In the genomic region with DNA sequence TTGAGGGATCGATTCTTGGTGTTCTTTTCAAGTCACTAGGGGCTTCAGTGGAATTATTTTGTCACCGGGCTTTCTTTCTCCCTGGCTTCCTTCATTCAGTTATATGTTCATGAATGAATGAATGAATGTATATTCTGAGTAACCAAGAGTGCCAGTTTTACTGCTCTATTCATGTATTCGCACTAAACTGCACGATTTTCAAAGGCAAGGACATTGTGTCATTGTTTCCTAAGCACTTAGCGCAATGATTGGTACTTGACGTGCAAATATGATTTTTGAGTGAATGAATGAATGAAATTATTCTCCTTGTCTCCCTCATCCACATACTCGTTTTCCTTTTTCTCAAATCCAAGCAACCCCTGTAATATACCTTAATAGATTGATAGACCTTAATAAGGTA, we compare ENCODE assay signal across 8 cellular contexts. TPM values are rescaled to one million over a fixed set of nuclear protein-coding genes. Genes with fewer than 3 reads are reported as not detected.
DNase-seq lines count a peak whose midpoint lies in the region; ATAC-seq and TF ChIP-seq lines count a peak whose summit lies in the region.

No MANE protein-coding gene starts in this region.

- H3K27me3 ChIP-seq in HUES6 (ENCODE audit: control insufficient read depth, insufficient read depth, low read length): no peaks in the 10 kb centered on the region
- no peaks in the 10 kb centered on the region for H3K27me3 ChIP-seq in mammary epithelial cell (ENCODE audit: insufficient read depth, low read length)
- H3K27me3 ChIP-seq in muscle layer of duodenum (ENCODE audit: low read depth, low read length): no peaks in the 10 kb centered on the region

- CTCF ChIA-PET in mammary epithelial cell (lab: Charles Lee; ENCODE audit: low non-redundant PET): no interaction called here

- H3K9ac ChIP-seq in HUES6 (ENCODE audit: low read length): peak overlapping the region; percentile 89
- H3K9ac ChIP-seq in mammary epithelial cell (ENCODE audit: insufficient read depth, low read length): peak overlapping the region; percentile 93

- no peaks in the 10 kb centered on the region; the same call in 1 of the 2 replicates for H3K4me1 ChIP-seq in HUES6 (ENCODE audit: control insufficient read depth, insufficient read depth, low read length)
- H3K4me1 ChIP-seq in mammary epithelial cell (ENCODE audit: insufficient read depth, low read length): peaks cover 5% of the 10 kb centered on the region
- H3K4me1 ChIP-seq in muscle layer of duodenum (ENCODE audit: control insufficient read depth in 1 of 2, insufficient read depth in 2 of 2, low read length in 2 of 2): peaks cover 0 to 7% of the 10 kb centered on the region in 2 donors

- H4K20me1 ChIP-seq in mammary epithelial cell (ENCODE audit: insufficient read depth, low read length): no peaks in the 10 kb centered on the region

- dilution Hi-C loops in mammary epithelial cell (cut with HindIII; ENCODE audit: low sequenced_read_pairs): no loop called here

- no peak for DNase-seq in AG09309 (ENCODE audit: low read depth)
- DNase-seq in mammary epithelial cell: no peak
- no peak for DNase-seq in cerebellum (ENCODE audit: low spot score)

- peak overlapping the region; percentile 97 for H3K4me2 ChIP-seq in mammary epithelial cell (ENCODE audit: insufficient read depth, low read depth, low read length)

- in situ Hi-C loops in mammary epithelial cell (cut with MboI; ENCODE audit: low sequenced_read_pairs in 2 of 2): no loop called here

- peak overlapping the region; percentile 79 for H3K4me3 ChIP-seq in AG09309 (ENCODE audit: control insufficient read depth, low read depth, low read length)
- H3K4me3 ChIP-seq in HUES6 (ENCODE audit: low read depth, low read length): peak overlapping the region; percentile 89
- H3K4me3 ChIP-seq in mammary epithelial cell (replicated peaks in 1 of 3; ENCODE audit: insufficient read depth in 1 of 3, low read depth in 2 of 3, low read length in 3 of 3): peak overlapping the region; percentile 62 to 97 (median 92)
- peak overlapping the region; percentile 97 to 99 for H3K4me3 ChIP-seq in muscle layer of duodenum (ENCODE audit: low read depth in 1 of 2, low read length in 2 of 2)

- no peak for TF ChIP-seq CTCF in AG09309 (IDR thresholded peaks at IDR 0.05; ENCODE audit: control insufficient read depth, insufficient read depth, low read depth, low read length, missing control alignments)
- TF ChIP-seq CTCF in mammary epithelial cell (conservative IDR thresholded peaks at IDR 0.05 in 1 of 2, IDR thresholded peaks at IDR 0.05 in 1 of 2; ENCODE audit: extremely low read depth in 1 of 2, insufficient read depth in 1 of 2, low read depth in 1 of 2, low read length in 2 of 2): no peak

- intact Hi-C loops in mammary epithelial cell (cut with micrococcal nuclease): no loop called here

- H2AFZ ChIP-seq in mammary epithelial cell (ENCODE audit: low read depth, low read length): peak overlapping the region; percentile 100

- H3K79me2 ChIP-seq in mammary epithelial cell (ENCODE audit: insufficient read depth, low read length): peaks cover 15% of the 10 kb centered on the region

- 56% methylated on average over 7 of the region's 7 CpGs for WGBS in mammary epithelial cell (ENCODE audit: low coverage, missing lambda C conversion rate)

- peak overlapping the region; percentile 84; the same call in 1 of the 2 replicates for H3K27ac ChIP-seq in HUES6 (ENCODE audit: low read depth, low read length)
- peak overlapping the region; percentile 89 for H3K27ac ChIP-seq in mammary epithelial cell (ENCODE audit: insufficient read depth, low read depth, low read length)
- peak overlapping the region; percentile 99 for H3K27ac ChIP-seq in muscle layer of duodenum (ENCODE audit: low read length)

- H3K9me3 ChIP-seq in HUES6 (ENCODE audit: control insufficient read depth, insufficient read depth, low read depth, low read length) (no peaks in the 10 kb centered on the region), mammary epithelial cell (replicated peaks; ENCODE audit: insufficient read depth, low read length) (no peaks in the 10 kb centered on the region), muscle layer of duodenum (ENCODE audit: control insufficient read depth in 1 of 2, low read length in 2 of 2) (no peaks in the 10 kb centered on the region)

- H3K36me3 ChIP-seq in HUES6 (ENCODE audit: control insufficient read depth, insufficient read depth, low read length) (no peaks in the 10 kb centered on the region), mammary epithelial cell (ENCODE audit: insufficient read depth, low read length) (no peaks in the 10 kb centered on the region), muscle layer of duodenum (ENCODE audit: control insufficient read depth in 1 of 2, insufficient read depth in 2 of 2, low read length in 2 of 2) (no peaks in the 10 kb centered on the region)

- ATAC-seq in HG02763 (IDR thresholded peaks at IDR 0.05; ENCODE audit: unreplicated experiment) (no peak), HG03354 (IDR thresholded peaks at IDR 0.05; ENCODE audit: poor library complexity, severe bottlenecking, unreplicated experiment) (no peak), HG02870 (IDR thresholded peaks at IDR 0.05; ENCODE audit: unreplicated experiment) (no peak)

- BruUV-seq in mammary epithelial cell (replicated peaks; lab: Mats Ljungman, UMichigan): no TSS peak

RNA-seq across cellular contexts. Expression of a gene that starts 0.8 kb away (rescaled TPM):
- total RNA-seq in mammary epithelial cell: 1 to 10 TPM; 5.0 to 8.7 TPM
- polyA plus RNA-seq in mammary epithelial cell: 1.5 TPM
- polyA minus RNA-seq in mammary epithelial cell: 7.6 TPM
- 9.3 TPM for total RNA-seq in cerebellum

RNA-seq across cellular contexts. Expression of a gene that starts 34.8 kb away (rescaled TPM):
- total RNA-seq in mammary epithelial cell (100 to 1,000 TPM; 143 to 147 TPM), cerebellum (98.4 TPM)
- polyA plus RNA-seq in mammary epithelial cell: 146 TPM
- polyA minus RNA-seq in mammary epithelial cell: 137 TPM
